ENCODE assay signal across 10 cellular contexts in the genomic region with DNA sequence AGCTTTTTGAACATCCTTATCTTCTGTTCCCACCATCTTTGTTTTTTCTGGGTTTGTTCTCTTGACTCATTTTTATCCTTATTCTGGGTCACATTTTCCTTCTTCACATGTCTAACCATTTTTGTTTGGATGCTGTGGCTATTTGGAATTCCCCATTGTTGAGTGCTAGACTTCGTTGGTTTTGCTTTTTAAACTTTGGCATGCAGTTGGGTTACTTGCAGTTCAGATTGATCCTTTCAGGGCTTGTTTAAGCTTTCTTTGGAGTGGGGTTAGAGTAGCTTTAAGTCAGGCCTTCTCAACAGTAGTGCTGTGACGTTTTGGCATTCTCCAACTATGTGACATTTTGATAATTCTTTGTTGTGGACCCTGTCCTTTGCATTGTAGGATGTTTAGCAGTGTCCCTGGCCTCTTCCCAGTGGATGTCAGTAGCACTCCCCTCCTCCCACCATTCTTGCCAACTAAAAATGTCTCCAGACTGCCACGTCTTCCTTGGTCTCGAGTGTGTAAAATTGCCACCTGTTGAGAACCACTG. TPM values are rescaled to one million over a fixed set of nuclear protein-coding genes. Genes with fewer than 3 reads are reported as not detected.
DNase-seq lines count a peak whose midpoint lies in the region; ATAC-seq and TF ChIP-seq lines count a peak whose summit lies in the region.
"Had no signal": no experiment of that assay in that cellular context is flagged by ENCODE, and none has a peak within 500 bp of the region (broad histone marks: within the 10 kb centered on the region; RNA-seq: fewer than 3 reads in every experiment).

No MANE protein-coding gene starts in this region.

- H3K4me1 Mint-ChIP-seq in CD4-positive, alpha-beta T cell (ENCODE audit: low read depth): peaks cover 21% of the 10 kb centered on the region
- peaks cover 29% of the 10 kb centered on the region for H3K4me1 Mint-ChIP-seq in endothelial cell (ENCODE audit: unreplicated experiment)

- H3K36me3 ChIP-seq in KMS-11 (ENCODE audit: insufficient read depth) (no peaks in the 10 kb centered on the region), osteoblast (ENCODE audit: insufficient read depth, low read length) (peaks cover 5% of the 10 kb centered on the region)

- H3K4me2 ChIP-seq in KMS-11 (peak overlapping the region; percentile 14), osteoblast (ENCODE audit: insufficient read depth, low read length) (peak overlapping the region; percentile 4)

- peaks cover 65% of the 10 kb centered on the region for H3K36me3 Mint-ChIP-seq in CD4-positive, alpha-beta T cell (ENCODE audit: low read depth)
- peaks cover 4% of the 10 kb centered on the region for H3K36me3 Mint-ChIP-seq in endothelial cell (ENCODE audit: low read depth, unreplicated experiment)

- H4K20me1 ChIP-seq in KMS-11 (ENCODE audit: insufficient read depth) (no peaks in the 10 kb centered on the region), osteoblast (ENCODE audit: insufficient read depth, low read length) (no peaks in the 10 kb centered on the region)

- H3K27ac ChIP-seq in CD4-positive, alpha-beta T cell (ENCODE audit: low read depth, low read length): no peak overlapping the region
- H3K27ac ChIP-seq in KMS-11 (peak overlapping the region; percentile 21; the same call in 1 of the 2 replicates), osteoblast (ENCODE audit: low read depth, low read length) (peak overlapping the region; percentile 91)

- H3K27me3 Mint-ChIP-seq in CD4-positive, alpha-beta T cell: no peaks in the 10 kb centered on the region
- H3K27me3 Mint-ChIP-seq in endothelial cell (ENCODE audit: unreplicated experiment): peaks cover 2% of the 10 kb centered on the region

- POLR2A ChIA-PET in CD4-positive, alpha-beta T cell (lab: Charles Lee): interaction anchor here (0.5 to 1.7 kb wide), 4 partner anchors 10 to 121 kb away, joined by 3 to 6 read pairs (median 4); a partner anchor contains a TSS

- H2AFZ ChIP-seq in KMS-11 (ENCODE audit: low read depth): no peak overlapping the region
- H2AFZ ChIP-seq in osteoblast (ENCODE audit: low read length): no peak overlapping the region

- intact Hi-C loops in CD4-positive, alpha-beta T cell (cut with DNase I, micrococcal nuclease): no loop called here

- no peak for DNase-seq in CD4-positive, alpha-beta T cell
- DNase-seq in endothelial cell (ENCODE audit: low spot score) (no peak), osteoblast (ENCODE audit: insufficient read length, low spot score, missing footprints) (no peak), AG20443 (ENCODE audit: low spot score) (no peak), NCI-H1417 treated with DMSO at 0.1 percent for 48 hours (lab: John Stamatoyannopoulos, UW) (no peak), NCI-H2029 (lab: John Stamatoyannopoulos, UW) (no peak), C1 segment of cervical spinal cord (lab: John Stamatoyannopoulos, UW) (no peak)
- DNase-seq: NCI-H69 had no signal

- H3K27me3 ChIP-seq in CD4-positive, alpha-beta T cell (ENCODE audit: control insufficient read depth, insufficient read depth, low read length): no peaks in the 10 kb centered on the region
- H3K27me3 ChIP-seq in KMS-11 (ENCODE audit: insufficient read depth, low read depth): no peaks in the 10 kb centered on the region
- H3K27me3 ChIP-seq in osteoblast (ENCODE audit: insufficient read depth, low read length): no peaks in the 10 kb centered on the region

- no peak overlapping the region for H3K9ac ChIP-seq in KMS-11

- no peak overlapping the region for H3K4me3 Mint-ChIP-seq in CD4-positive, alpha-beta T cell
- no peak overlapping the region for H3K4me3 Mint-ChIP-seq in endothelial cell (ENCODE audit: unreplicated experiment)

- no peaks in the 10 kb centered on the region for H3K79me2 ChIP-seq in KMS-11 (ENCODE audit: insufficient read depth, low read depth)
- H3K79me2 ChIP-seq in osteoblast (ENCODE audit: insufficient read depth, low read length): no peaks in the 10 kb centered on the region

- no peak for ATAC-seq in CD4-positive, alpha-beta T cell (ENCODE audit: poor library complexity)
- ATAC-seq: esophagus mucosa had no signal

- H3K4me1 ChIP-seq in KMS-11 (ENCODE audit: low read depth, poor library complexity, severe bottlenecking) (peaks cover 47% of the 10 kb centered on the region), osteoblast (ENCODE audit: insufficient read depth, low read length) (peaks cover 42% of the 10 kb centered on the region)

- no peak for TF ChIP-seq CTCF in CD4-positive, alpha-beta T cell (IDR thresholded peaks at IDR 0.05)
- TF ChIP-seq CTCF in KMS-11 (conservative IDR thresholded peaks at IDR 0.05; ENCODE audit: low read depth, low read length): no peak
- no peak for TF ChIP-seq CTCF in endothelial cell (IDR thresholded peaks at IDR 0.05; ENCODE audit: unreplicated experiment)
- no peak for TF ChIP-seq CTCF in osteoblast (IDR thresholded peaks at IDR 0.05; ENCODE audit: extremely low read depth, low read depth, low read length)

- no peaks in the 10 kb centered on the region for H3K9me3 ChIP-seq in CD4-positive, alpha-beta T cell (ENCODE audit: control insufficient read depth, low read length)
- H3K9me3 ChIP-seq in osteoblast (ENCODE audit: low read depth, low read length): no peaks in the 10 kb centered on the region

- H3K4me3 ChIP-seq in KMS-11 (IDR thresholded peaks at IDR 0.05; ENCODE audit: insufficient read depth, low read depth, low read length): no peak overlapping the region
- H3K4me3 ChIP-seq in osteoblast (ENCODE audit: insufficient read depth, low read length): no peak overlapping the region

- no peaks in the 10 kb centered on the region for H3K9me3 Mint-ChIP-seq in CD4-positive, alpha-beta T cell
- no peaks in the 10 kb centered on the region for H3K9me3 Mint-ChIP-seq in endothelial cell (ENCODE audit: unreplicated experiment)

- CTCF ChIA-PET in CD4-positive, alpha-beta T cell (lab: Charles Lee): interaction anchor here (1.1 to 1.2 kb wide), 2 partner anchors 71 to 818 kb away, joined by 3 to 6 read pairs; no protein-coding TSS in a partner anchor

- H3K27ac Mint-ChIP-seq in CD4-positive, alpha-beta T cell: peak overlapping the region; percentile 15
- peak overlapping the region; percentile 99 for H3K27ac Mint-ChIP-seq in endothelial cell (ENCODE audit: unreplicated experiment)

RNA-seq across cellular contexts. Expression of a gene that starts 21.1 kb away (rescaled TPM):
- total RNA-seq in CD4-positive, alpha-beta T cell: 10 to 100 TPM; 46.3 to 51.0 TPM
- total RNA-seq in endothelial cell (ENCODE audit: unreplicated experiment) (42.8 TPM), osteoblast (35.4 and 36.9 TPM in 2 replicates)

RNA-seq across cellular contexts. Expression of a gene that starts 21.2 kb away (rescaled TPM):
- 10 to 100 TPM; 29.0 to 32.1 TPM for total RNA-seq in CD4-positive, alpha-beta T cell
- total RNA-seq in endothelial cell (ENCODE audit: unreplicated experiment) (20.0 TPM), osteoblast (12.1 and 12.3 TPM in 2 replicates)
